ENCODE assay signal across 1 cellular context in the genomic region with DNA sequence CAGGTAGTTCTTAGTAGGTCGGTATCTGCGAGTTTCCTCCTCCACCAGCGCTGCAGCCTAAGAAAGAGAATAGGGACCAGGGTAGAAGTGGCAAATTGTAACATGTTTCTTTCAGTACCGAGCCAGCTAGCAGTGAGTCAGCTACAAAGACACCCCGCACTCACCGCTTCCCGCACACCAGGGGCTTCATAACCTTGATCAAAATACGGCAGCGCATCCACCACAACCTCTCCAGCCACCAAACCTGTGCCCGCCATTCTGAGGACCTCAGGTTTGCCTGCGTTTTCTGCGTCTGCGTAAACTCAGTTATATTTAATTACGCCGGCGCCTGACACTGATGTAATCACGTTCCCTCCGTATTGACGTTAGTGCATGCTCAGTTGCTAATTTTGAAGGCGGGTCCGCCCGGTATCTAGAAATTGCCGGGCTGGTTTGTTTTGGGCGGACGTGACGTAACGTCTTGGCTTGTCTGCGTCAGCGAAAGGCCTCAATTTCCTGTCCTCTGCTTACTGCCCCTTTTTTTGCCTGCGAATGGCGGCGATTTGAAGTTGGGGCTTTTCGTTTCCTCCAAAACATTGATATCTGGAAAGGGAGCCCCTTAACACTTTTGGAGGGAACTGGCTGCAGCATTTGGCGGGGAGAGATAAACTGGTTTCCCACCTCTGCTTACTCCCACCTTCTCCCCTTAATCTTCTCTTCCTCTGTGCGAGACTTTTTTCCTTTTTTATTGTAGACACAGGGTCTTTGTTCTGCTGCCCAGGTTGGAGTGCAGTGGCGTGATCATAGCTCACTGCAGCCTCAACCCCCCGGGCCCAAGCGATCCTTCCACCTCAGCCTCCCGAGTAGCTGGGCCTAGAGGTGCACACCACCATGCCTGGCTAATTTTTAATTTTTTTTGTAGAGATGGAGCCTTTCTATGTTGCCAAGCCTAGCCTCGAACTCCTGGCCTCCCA.
A peak's percentile ranks its signal among the peaks of the same experiment; 100 is the strongest.
TF ChIP-seq lines count a peak whose summit lies in the region.

A gene (minus strand): TSS at position 281 of the 953 bp plus-strand sequence. CDS start 24 bp downstream, at position 257.

TF ChIP-seq in HepG2, 621 proteins besides CTCF, POLR2A, EP300 and RAD21 (continued from another document and continues in another):
- TF ChIP-seq, protein P1, sequence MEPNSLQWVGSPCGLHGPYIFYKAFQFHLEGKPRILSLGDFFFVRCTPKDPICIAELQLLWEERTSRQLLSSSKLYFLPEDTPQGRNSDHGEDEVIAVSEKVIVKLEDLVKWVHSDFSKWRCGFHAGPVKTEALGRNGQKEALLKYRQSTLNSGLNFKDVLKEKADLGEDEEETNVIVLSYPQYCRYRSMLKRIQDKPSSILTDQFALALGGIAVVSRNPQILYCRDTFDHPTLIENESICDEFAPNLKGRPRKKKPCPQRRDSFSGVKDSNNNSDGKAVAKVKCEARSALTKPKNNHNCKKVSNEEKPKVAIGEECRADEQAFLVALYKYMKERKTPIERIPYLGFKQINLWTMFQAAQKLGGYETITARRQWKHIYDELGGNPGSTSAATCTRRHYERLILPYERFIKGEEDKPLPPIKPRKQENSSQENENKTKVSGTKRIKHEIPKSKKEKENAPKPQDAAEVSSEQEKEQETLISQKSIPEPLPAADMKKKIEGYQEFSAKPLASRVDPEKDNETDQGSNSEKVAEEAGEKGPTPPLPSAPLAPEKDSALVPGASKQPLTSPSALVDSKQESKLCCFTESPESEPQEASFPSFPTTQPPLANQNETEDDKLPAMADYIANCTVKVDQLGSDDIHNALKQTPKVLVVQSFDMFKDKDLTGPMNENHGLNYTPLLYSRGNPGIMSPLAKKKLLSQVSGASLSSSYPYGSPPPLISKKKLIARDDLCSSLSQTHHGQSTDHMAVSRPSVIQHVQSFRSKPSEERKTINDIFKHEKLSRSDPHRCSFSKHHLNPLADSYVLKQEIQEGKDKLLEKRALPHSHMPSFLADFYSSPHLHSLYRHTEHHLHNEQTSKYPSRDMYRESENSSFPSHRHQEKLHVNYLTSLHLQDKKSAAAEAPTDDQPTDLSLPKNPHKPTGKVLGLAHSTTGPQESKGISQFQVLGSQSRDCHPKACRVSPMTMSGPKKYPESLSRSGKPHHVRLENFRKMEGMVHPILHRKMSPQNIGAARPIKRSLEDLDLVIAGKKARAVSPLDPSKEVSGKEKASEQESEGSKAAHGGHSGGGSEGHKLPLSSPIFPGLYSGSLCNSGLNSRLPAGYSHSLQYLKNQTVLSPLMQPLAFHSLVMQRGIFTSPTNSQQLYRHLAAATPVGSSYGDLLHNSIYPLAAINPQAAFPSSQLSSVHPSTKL (CRISPR knock-in tag; IDR thresholded peaks at IDR 0.05), result peak; percentile 60
- TF ChIP-seq RFXANK (CRISPR knock-in tag; IDR thresholded peaks at IDR 0.05) (no peak), ZNF350 (CRISPR knock-in tag; IDR thresholded peaks at IDR 0.05; ENCODE audit: borderline replicate concordance, low read depth) (peak; percentile 64), RORA (CRISPR knock-in tag; IDR thresholded peaks at IDR 0.05) (no peak), ZFP90 (CRISPR knock-in tag; IDR thresholded peaks at IDR 0.05; ENCODE audit: borderline replicate concordance) (peak; percentile 28; the same call in 1 of the 2 replicates), SIN3B (IDR thresholded peaks at IDR 0.05; ENCODE audit: low read length) (no peak), POGZ (CRISPR knock-in tag; IDR thresholded peaks at IDR 0.05) (peak; percentile 76), YY1 (IDR thresholded peaks at IDR 0.05; ENCODE audit: insufficient read depth, insufficient replicate concordance, low read depth, low read length) (peak; percentile 81), NPAS2 (CRISPR knock-in tag; IDR thresholded peaks at IDR 0.05; ENCODE audit: borderline replicate concordance) (no peak), TARDBP (CRISPR knock-in tag; IDR thresholded peaks at IDR 0.05) (no peak), ZFP62 (CRISPR knock-in tag; IDR thresholded peaks at IDR 0.05) (no peak), ZNF816 (CRISPR knock-in tag; IDR thresholded peaks at IDR 0.05; ENCODE audit: borderline replicate concordance) (0 out of 2 replicates have a peak, but pooled peaks have one; percentile 64), BHLHE40 (IDR thresholded peaks at IDR 0.05; ENCODE audit: low read length) (no peak), HNF4A (CRISPR knock-in tag; IDR thresholded peaks at IDR 0.05) (no peak), MEF2D (CRISPR knock-in tag; IDR thresholded peaks at IDR 0.05) (no peak), CBX5 (CRISPR knock-in tag; IDR thresholded peaks at IDR 0.05; ENCODE audit: borderline replicate concordance) (no peak), MZF1 (CRISPR knock-in tag; IDR thresholded peaks at IDR 0.05; ENCODE audit: borderline replicate concordance) (no peak), GPN1 (CRISPR knock-in tag; IDR thresholded peaks at IDR 0.05; ENCODE audit: borderline replicate concordance) (no peak), ZKSCAN8 (CRISPR knock-in tag; IDR thresholded peaks at IDR 0.05; ENCODE audit: borderline replicate concordance) (no peak), ADNP (CRISPR knock-in tag; IDR thresholded peaks at IDR 0.05) (no peak), ZNF207 (IDR thresholded peaks at IDR 0.05; ENCODE audit: borderline replicate concordance) (no peak), HMG20A (CRISPR knock-in tag; IDR thresholded peaks at IDR 0.05; ENCODE audit: borderline replicate concordance) (no peak), REXO4 (CRISPR knock-in tag; IDR thresholded peaks at IDR 0.05; ENCODE audit: borderline replicate concordance) (no peak)
- TF ChIP-seq, protein P2, sequence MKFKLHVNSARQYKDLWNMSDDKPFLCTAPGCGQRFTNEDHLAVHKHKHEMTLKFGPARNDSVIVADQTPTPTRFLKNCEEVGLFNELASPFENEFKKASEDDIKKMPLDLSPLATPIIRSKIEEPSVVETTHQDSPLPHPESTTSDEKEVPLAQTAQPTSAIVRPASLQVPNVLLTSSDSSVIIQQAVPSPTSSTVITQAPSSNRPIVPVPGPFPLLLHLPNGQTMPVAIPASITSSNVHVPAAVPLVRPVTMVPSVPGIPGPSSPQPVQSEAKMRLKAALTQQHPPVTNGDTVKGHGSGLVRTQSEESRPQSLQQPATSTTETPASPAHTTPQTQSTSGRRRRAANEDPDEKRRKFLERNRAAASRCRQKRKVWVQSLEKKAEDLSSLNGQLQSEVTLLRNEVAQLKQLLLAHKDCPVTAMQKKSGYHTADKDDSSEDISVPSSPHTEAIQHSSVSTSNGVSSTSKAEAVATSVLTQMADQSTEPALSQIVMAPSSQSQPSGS (CRISPR knock-in tag; IDR thresholded peaks at IDR 0.05), result peak; percentile 92
- TF ChIP-seq, protein P3, sequence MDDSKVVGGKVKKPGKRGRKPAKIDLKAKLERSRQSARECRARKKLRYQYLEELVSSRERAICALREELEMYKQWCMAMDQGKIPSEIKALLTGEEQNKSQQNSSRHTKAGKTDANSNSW (CRISPR knock-in tag; IDR thresholded peaks at IDR 0.05; ENCODE audit: borderline replicate concordance), result no peak
- TF ChIP-seq, protein P4, sequence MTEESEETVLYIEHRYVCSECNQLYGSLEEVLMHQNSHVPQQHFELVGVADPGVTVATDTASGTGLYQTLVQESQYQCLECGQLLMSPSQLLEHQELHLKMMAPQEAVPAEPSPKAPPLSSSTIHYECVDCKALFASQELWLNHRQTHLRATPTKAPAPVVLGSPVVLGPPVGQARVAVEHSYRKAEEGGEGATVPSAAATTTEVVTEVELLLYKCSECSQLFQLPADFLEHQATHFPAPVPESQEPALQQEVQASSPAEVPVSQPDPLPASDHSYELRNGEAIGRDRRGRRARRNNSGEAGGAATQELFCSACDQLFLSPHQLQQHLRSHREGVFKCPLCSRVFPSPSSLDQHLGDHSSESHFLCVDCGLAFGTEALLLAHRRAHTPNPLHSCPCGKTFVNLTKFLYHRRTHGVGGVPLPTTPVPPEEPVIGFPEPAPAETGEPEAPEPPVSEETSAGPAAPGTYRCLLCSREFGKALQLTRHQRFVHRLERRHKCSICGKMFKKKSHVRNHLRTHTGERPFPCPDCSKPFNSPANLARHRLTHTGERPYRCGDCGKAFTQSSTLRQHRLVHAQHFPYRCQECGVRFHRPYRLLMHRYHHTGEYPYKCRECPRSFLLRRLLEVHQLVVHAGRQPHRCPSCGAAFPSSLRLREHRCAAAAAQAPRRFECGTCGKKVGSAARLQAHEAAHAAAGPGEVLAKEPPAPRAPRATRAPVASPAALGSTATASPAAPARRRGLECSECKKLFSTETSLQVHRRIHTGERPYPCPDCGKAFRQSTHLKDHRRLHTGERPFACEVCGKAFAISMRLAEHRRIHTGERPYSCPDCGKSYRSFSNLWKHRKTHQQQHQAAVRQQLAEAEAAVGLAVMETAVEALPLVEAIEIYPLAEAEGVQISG (CRISPR knock-in tag; IDR thresholded peaks at IDR 0.05), result peak; percentile 77
- TF ChIP-seq, protein P5, sequence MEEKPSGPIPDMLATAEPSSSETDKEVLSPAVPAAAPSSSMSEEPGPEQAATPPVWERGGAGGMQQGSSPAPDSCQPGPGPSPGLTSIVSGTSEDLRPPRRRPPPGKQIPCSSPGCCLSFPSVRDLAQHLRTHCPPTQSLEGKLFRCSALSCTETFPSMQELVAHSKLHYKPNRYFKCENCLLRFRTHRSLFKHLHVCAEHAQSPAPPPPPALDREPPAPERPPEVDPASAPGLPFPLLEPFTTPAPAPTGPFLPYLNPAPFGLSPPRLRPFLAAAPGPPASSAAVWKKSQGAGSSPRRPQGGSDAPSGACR (CRISPR knock-in tag; IDR thresholded peaks at IDR 0.05), result no peak
- TF ChIP-seq, protein P6, sequence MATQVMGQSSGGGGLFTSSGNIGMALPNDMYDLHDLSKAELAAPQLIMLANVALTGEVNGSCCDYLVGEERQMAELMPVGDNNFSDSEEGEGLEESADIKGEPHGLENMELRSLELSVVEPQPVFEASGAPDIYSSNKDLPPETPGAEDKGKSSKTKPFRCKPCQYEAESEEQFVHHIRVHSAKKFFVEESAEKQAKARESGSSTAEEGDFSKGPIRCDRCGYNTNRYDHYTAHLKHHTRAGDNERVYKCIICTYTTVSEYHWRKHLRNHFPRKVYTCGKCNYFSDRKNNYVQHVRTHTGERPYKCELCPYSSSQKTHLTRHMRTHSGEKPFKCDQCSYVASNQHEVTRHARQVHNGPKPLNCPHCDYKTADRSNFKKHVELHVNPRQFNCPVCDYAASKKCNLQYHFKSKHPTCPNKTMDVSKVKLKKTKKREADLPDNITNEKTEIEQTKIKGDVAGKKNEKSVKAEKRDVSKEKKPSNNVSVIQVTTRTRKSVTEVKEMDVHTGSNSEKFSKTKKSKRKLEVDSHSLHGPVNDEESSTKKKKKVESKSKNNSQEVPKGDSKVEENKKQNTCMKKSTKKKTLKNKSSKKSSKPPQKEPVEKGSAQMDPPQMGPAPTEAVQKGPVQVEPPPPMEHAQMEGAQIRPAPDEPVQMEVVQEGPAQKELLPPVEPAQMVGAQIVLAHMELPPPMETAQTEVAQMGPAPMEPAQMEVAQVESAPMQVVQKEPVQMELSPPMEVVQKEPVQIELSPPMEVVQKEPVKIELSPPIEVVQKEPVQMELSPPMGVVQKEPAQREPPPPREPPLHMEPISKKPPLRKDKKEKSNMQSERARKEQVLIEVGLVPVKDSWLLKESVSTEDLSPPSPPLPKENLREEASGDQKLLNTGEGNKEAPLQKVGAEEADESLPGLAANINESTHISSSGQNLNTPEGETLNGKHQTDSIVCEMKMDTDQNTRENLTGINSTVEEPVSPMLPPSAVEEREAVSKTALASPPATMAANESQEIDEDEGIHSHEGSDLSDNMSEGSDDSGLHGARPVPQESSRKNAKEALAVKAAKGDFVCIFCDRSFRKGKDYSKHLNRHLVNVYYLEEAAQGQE (IDR thresholded peaks at IDR 0.05; ENCODE audit: borderline replicate concordance in 1 of 2, low read depth in 1 of 2, low read length in 2 of 2), result 0 out of 4 replicates have a peak, but pooled peaks of 1 of the 2 experiments have one; percentile 3
- TF ChIP-seq, protein P7, sequence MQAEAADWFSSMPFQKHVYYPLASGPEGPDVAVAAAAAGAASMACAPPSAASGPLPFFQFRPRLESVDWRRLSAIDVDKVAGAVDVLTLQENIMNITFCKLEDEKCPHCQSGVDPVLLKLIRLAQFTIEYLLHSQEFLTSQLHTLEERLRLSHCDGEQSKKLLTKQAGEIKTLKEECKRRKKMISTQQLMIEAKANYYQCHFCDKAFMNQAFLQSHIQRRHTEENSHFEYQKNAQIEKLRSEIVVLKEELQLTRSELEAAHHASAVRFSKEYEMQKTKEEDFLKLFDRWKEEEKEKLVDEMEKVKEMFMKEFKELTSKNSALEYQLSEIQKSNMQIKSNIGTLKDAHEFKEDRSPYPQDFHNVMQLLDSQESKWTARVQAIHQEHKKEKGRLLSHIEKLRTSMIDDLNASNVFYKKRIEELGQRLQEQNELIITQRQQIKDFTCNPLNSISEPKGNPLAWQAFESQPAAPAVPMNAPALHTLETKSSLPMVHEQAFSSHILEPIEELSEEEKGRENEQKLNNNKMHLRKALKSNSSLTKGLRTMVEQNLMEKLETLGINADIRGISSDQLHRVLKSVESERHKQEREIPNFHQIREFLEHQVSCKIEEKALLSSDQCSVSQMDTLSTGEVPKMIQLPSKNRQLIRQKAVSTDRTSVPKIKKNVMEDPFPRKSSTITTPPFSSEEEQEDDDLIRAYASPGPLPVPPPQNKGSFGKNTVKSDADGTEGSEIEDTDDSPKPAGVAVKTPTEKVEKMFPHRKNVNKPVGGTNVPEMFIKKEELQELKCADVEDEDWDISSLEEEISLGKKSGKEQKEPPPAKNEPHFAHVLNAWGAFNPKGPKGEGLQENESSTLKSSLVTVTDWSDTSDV (CRISPR knock-in tag; IDR thresholded peaks at IDR 0.05), result no peak
- TF ChIP-seq, protein P8, sequence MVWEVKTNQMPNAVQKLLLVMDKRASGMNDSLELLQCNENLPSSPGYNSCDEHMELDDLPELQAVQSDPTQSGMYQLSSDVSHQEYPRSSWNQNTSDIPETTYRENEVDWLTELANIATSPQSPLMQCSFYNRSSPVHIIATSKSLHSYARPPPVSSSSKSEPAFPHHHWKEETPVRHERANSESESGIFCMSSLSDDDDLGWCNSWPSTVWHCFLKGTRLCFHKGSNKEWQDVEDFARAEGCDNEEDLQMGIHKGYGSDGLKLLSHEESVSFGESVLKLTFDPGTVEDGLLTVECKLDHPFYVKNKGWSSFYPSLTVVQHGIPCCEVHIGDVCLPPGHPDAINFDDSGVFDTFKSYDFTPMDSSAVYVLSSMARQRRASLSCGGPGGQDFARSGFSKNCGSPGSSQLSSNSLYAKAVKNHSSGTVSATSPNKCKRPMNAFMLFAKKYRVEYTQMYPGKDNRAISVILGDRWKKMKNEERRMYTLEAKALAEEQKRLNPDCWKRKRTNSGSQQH (CRISPR knock-in tag; IDR thresholded peaks at IDR 0.05; ENCODE audit: low read depth), result no peak
- TF ChIP-seq, protein P9, sequence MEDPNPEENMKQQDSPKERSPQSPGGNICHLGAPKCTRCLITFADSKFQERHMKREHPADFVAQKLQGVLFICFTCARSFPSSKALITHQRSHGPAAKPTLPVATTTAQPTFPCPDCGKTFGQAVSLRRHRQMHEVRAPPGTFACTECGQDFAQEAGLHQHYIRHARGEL (CRISPR knock-in tag; IDR thresholded peaks at IDR 0.05), result no peak
- TF ChIP-seq, protein P10, sequence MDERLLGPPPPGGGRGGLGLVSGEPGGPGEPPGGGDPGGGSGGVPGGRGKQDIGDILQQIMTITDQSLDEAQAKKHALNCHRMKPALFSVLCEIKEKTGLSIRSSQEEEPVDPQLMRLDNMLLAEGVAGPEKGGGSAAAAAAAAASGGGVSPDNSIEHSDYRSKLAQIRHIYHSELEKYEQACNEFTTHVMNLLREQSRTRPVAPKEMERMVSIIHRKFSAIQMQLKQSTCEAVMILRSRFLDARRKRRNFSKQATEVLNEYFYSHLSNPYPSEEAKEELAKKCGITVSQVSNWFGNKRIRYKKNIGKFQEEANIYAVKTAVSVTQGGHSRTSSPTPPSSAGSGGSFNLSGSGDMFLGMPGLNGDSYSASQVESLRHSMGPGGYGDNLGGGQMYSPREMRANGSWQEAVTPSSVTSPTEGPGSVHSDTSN (CRISPR knock-in tag; IDR thresholded peaks at IDR 0.05), result no peak
- TF ChIP-seq, protein P11, sequence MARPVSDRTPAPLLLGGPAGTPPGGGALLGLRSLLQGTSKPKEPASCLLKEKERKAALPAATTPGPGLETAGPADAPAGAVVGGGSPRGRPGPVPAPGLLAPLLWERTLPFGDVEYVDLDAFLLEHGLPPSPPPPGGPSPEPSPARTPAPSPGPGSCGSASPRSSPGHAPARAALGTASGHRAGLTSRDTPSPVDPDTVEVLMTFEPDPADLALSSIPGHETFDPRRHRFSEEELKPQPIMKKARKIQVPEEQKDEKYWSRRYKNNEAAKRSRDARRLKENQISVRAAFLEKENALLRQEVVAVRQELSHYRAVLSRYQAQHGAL (CRISPR knock-in tag; IDR thresholded peaks at IDR 0.05; ENCODE audit: not compliant biosample characterization), result no peak
